Comparison of ENCODE assay signal across 10 cellular contexts in genomic region chr9:122389799-122390481, GRCh38. TPM values are rescaled to one million over a fixed set of nuclear protein-coding genes. Genes with fewer than 3 reads are reported as not detected.
DNase-seq lines count a peak whose midpoint lies in the region; ATAC-seq and TF ChIP-seq lines count a peak whose summit lies in the region.
"Had no signal": no experiment of that assay in that cellular context is flagged by ENCODE, and none has a peak within 500 bp of the region (broad histone marks: within the 10 kb centered on the region; RNA-seq: fewer than 3 reads in every experiment).

No MANE protein-coding gene starts in this region.

- TF ChIP-seq CTCF in Calu3 (IDR thresholded peaks at IDR 0.05; ENCODE audit: unreplicated experiment): no peak
- no peak for TF ChIP-seq CTCF in gastroesophageal sphincter (IDR thresholded peaks at IDR 0.05)

- peaks cover 0 to 22% (median 14%) of the 10 kb centered on the region in 3 donors for H3K4me1 ChIP-seq in gastroesophageal sphincter

- TF ChIP-seq POLR2A in gastroesophageal sphincter (IDR thresholded peaks at IDR 0.05): no peak

- intact Hi-C loops in Calu3 (cut with micrococcal nuclease; ENCODE audit: unreplicated experiment): no loop called here

- H3K4me3 Mint-ChIP-seq in Calu3 (ENCODE audit: low read depth, unreplicated experiment): peak overlapping the region; percentile 42
- H3K4me3 Mint-ChIP-seq: mesothelial cell of epicardium had no signal

- H3K27ac ChIP-seq in gastroesophageal sphincter: peak overlapping the region in 1 of 4 donors; percentile 41

- ATAC-seq in gastroesophageal sphincter: no peak

- no peaks in the 10 kb centered on the region for H3K27me3 ChIP-seq in gastroesophageal sphincter

- peak overlapping the region; percentile 14 for H3K27ac Mint-ChIP-seq in Calu3 (ENCODE audit: unreplicated experiment)
- H3K27ac Mint-ChIP-seq: mesothelial cell of epicardium had no signal

- H3K9me3 Mint-ChIP-seq in Calu3 (ENCODE audit: low read depth, unreplicated experiment): no peaks in the 10 kb centered on the region
- H3K9me3 Mint-ChIP-seq: mesothelial cell of epicardium had no signal

- CTCF ChIA-PET in Calu3 (lab: Charles Lee): no interaction called here

- BruUV-seq in Calu3 (replicated peaks; lab: Mats Ljungman, UMichigan): no TSS peak

- H3K4me3 ChIP-seq in gastroesophageal sphincter: no peak overlapping the region

- 78 to 79% methylated on average over 2 to 6 of the region's 11 CpGs for WGBS in gastroesophageal sphincter (ENCODE audit: low coverage in 1 of 2), 2 donors

- H3K4me1 Mint-ChIP-seq in Calu3 (ENCODE audit: low read depth, unreplicated experiment): peaks cover 11% of the 10 kb centered on the region
- H3K4me1 Mint-ChIP-seq: mesothelial cell of epicardium had no signal

- H3K36me3 Mint-ChIP-seq in Calu3 (ENCODE audit: insufficient read depth, unreplicated experiment): peaks cover 7% of the 10 kb centered on the region
- H3K36me3 Mint-ChIP-seq: mesothelial cell of epicardium had no signal

- DNase-seq in Calu3 (peak; percentile 37), H4 (ENCODE audit: low spot score) (peak; percentile 42), NCI-H2171 treated with DMSO at 0.1 percent for 48 hours (lab: John Stamatoyannopoulos, UW) (peak; percentile 90), germinal center (ENCODE audit: low spot score) (peak; percentile 53), NCI-H2081 treated with DMSO at 0.1 percent for 48 hours (lab: John Stamatoyannopoulos, UW) (no peak), cerebellar cortex (ENCODE audit: low spot score) (no peak), NCI-H345 treated with DMSO at 0.1 percent for 48 hours (lab: John Stamatoyannopoulos, UW; ENCODE audit: unreplicated experiment) (no peak)
- DNase-seq: NCI-H2227 treated with DMSO at 0.1 percent for 48 hours had no signal

- peaks cover 0 to 69% of the 10 kb centered on the region in 2 donors for H3K36me3 ChIP-seq in gastroesophageal sphincter

- TF ChIP-seq EP300 in gastroesophageal sphincter (IDR thresholded peaks at IDR 0.05): no peak

- H3K27me3 Mint-ChIP-seq in Calu3 (ENCODE audit: unreplicated experiment): no peaks in the 10 kb centered on the region

- no peaks in the 10 kb centered on the region for H3K9me3 ChIP-seq in gastroesophageal sphincter

RNA-seq across cellular contexts. Expression of gene PTGS1, which starts 19.1 kb away (rescaled TPM):
- total RNA-seq in Calu3 (2022) (0.66 and 0.71 TPM in 2 replicates), gastroesophageal sphincter (100 to 1,000 TPM in 1 of 4 donors, 10 to 100 TPM in 3; 15.8 to 154 (median 46.4) TPM)
- 0.37 and 0.74 TPM in 2 replicates for total RNA-seq in H4 (2014; rRNA removed; shearing (Covaris generic))

Comparison
In these comparisons a context has a peak if more than half of its experiments do, and no peak if none do; other contexts are left out.
1. DNase-seq: peak in Calu3 (single experiment), H4 (single experiment), NCI-H2171 treated with DMSO at 0.1 percent for 48 hours (single experiment) and germinal center (single experiment); none in NCI-H2081 treated with DMSO at 0.1 percent for 48 hours (single experiment), cerebellar cortex (single experiment) and NCI-H345 treated with DMSO at 0.1 percent for 48 hours (single experiment).